25 cellular contexts compared by ENCODE assay signal in the genomic region with DNA sequence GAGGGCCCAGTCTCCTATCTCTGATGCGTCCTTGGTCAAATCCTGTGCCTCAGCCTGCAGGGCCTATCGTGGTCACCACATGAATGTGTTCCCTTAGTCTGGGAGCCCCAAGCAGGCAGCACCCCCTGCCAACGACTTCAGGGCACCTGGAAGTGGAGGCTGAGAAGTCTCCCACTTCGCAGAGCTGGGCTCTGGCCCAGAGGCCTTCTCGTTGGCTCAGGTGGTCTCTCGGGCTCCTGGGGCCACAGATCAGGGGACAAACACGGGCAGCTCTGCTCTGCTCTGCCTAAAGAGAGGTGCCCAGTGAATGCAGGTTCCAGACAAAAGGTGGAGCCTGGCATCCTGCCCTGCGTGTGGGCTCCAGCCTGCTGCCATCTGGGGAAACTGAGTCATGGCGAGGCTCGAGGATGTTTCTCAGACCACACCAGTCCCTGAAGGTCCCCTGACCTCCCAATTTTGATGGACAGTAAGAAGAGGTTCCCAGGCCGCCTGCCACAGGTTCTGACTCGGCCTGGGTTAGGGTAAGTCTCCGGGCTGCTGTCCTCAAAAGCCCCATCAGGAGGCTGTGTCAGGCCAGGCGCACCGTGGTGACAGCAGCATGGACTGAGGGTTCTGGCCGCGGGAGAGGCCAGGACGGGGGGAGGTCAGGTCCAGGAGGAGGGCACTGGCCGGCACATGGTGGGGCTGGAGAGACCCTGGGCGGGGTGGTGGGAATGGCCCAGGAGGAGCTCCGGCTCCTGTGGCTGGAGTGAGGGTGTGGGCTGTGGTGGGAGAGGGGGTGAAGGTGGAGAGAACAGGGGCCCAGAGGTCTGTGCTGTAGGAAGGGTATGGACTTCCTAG. TPM values are rescaled to one million over a fixed set of nuclear protein-coding genes. Genes with fewer than 3 reads are reported as not detected.
"Had no signal": no experiment of that assay in that cellular context is flagged by ENCODE, and none has a peak within 500 bp of the region (broad histone marks: within the 10 kb centered on the region; RNA-seq: fewer than 3 reads in every experiment).

No MANE protein-coding gene starts in this region.

- H3K4me3 Mint-ChIP-seq: activated B cell treated with CpG ODN at 0.5 μM for 24 hours; activated CD8-positive, alpha-beta T cell treated with anti-CD3 and anti-CD28 coated beads for 36 hours; activated naive CD8-positive, alpha-beta T cell; activated T-cell treated with anti-CD3 and anti-CD28 coated beads, Interleukin-2, amount 50 U/mL, for 72 hours; effector memory CD8-positive, alpha-beta T cell; mesothelial cell of epicardium; naive thymus-derived CD4-positive, alpha-beta T cell; T-cell had no signal

- H3K79me2 ChIP-seq: hepatocyte had no signal

- H3K36me3 Mint-ChIP-seq: activated naive CD8-positive, alpha-beta T cell; brain; mesothelial cell of epicardium; naive thymus-derived CD4-positive, alpha-beta T cell; T-cell had no signal

- H3K4me1 ChIP-seq: ascending aorta, gastrocnemius medialis, testis, transverse colon had no signal

- DNase-seq: activated B cell treated with CpG ODN at 0.5 μM for 24 hours; activated CD4-positive, alpha-beta T cell treated with anti-CD3 and anti-CD28 coated beads, Interleukin-2, amount 50 U/mL, for 1 hour; activated naive CD4-positive, alpha-beta T cell treated with Interleukin-2 at 50 U/mL for 16 hours; activated T-cell treated with anti-CD3 and anti-CD28 coated beads for 4 hours; cortex of kidney; effector memory CD8-positive, alpha-beta T cell; gastrocnemius medialis; islet precursor cell; naive thymus-derived CD4-positive, alpha-beta T cell; occipital lobe; stimulated activated CD4-positive, alpha-beta T cell treated with anti-CD3 and anti-CD28 coated beads, Interleukin-4, amount 100 ng/mL, for 1 hour; T-cell; testis; transverse colon had no signal

- H3K27ac ChIP-seq: ascending aorta, gastrocnemius medialis, hepatocyte, testis, transverse colon had no signal

- H3K9me3 ChIP-seq: ascending aorta, gastrocnemius medialis, testis, transverse colon had no signal

- ATAC-seq: activated T-cell treated with anti-CD3 and anti-CD28 coated beads, Interleukin-2, amount 50 U/mL, for 72 hours; effector memory CD8-positive, alpha-beta T cell; gastrocnemius medialis; left cardiac atrium; naive thymus-derived CD4-positive, alpha-beta T cell; stimulated activated naive CD8-positive, alpha-beta T cell treated with anti-CD3 and anti-CD28 coated beads, Interleukin-15, Interleukin-2, amounts not matched to agents 100 U/mL and 50 U/mL, for 24 hours; T-cell had no signal

- H2AFZ ChIP-seq: hepatocyte had no signal

- H3K4me3 ChIP-seq: ascending aorta, gastrocnemius medialis, hepatocyte, testis, transverse colon had no signal

- H3K4me1 Mint-ChIP-seq: activated B cell treated with CpG ODN at 0.5 μM for 24 hours; brain; mesothelial cell of epicardium; naive thymus-derived CD4-positive, alpha-beta T cell; T-cell had no signal

- H3K27ac Mint-ChIP-seq: activated B cell treated with CpG ODN at 0.5 μM for 24 hours; activated CD8-positive, alpha-beta T cell treated with anti-CD3 and anti-CD28 coated beads for 36 hours; activated naive CD8-positive, alpha-beta T cell; activated T-cell treated with anti-CD3 and anti-CD28 coated beads, Interleukin-2, amount 50 U/mL, for 72 hours; brain; effector memory CD8-positive, alpha-beta T cell; mesothelial cell of epicardium; naive thymus-derived CD4-positive, alpha-beta T cell; T-cell had no signal

- H3K9me3 Mint-ChIP-seq: activated B cell treated with CpG ODN at 0.5 μM for 24 hours; activated CD8-positive, alpha-beta T cell treated with anti-CD3 and anti-CD28 coated beads for 36 hours; activated T-cell treated with anti-CD3 and anti-CD28 coated beads, Interleukin-2, amount 50 U/mL, for 72 hours; brain; effector memory CD8-positive, alpha-beta T cell; mesothelial cell of epicardium; naive thymus-derived CD4-positive, alpha-beta T cell; T-cell had no signal

- H3K27me3 ChIP-seq: ascending aorta, hepatocyte, testis had no signal

- H3K36me3 ChIP-seq: ascending aorta, gastrocnemius medialis, transverse colon had no signal

- H3K4me2 ChIP-seq: hepatocyte had no signal

RNA-seq across cellular contexts. Expression of gene TEKT4, which starts 1.5 kb away (rescaled TPM):
- total RNA-seq: activated B cell treated with CpG ODN at 0.5 μM for 24 hours; activated CD8-positive, alpha-beta T cell treated with anti-CD3 and anti-CD28 coated beads for 36 hours; activated T-cell treated with anti-CD3 and anti-CD28 coated beads, Interleukin-2, amount 50 U/mL, for 72 hours; ascending aorta; gastrocnemius medialis; hepatocyte; liver; mesothelial cell of epicardium; T-cell; transverse colon had no signal
- polyA plus RNA-seq: hepatocyte; liver; naive thymus-derived CD4-positive, alpha-beta T cell; neural cell had no signal
